Comparison of ENCODE assay signal across 14 cellular contexts in the genomic region with DNA sequence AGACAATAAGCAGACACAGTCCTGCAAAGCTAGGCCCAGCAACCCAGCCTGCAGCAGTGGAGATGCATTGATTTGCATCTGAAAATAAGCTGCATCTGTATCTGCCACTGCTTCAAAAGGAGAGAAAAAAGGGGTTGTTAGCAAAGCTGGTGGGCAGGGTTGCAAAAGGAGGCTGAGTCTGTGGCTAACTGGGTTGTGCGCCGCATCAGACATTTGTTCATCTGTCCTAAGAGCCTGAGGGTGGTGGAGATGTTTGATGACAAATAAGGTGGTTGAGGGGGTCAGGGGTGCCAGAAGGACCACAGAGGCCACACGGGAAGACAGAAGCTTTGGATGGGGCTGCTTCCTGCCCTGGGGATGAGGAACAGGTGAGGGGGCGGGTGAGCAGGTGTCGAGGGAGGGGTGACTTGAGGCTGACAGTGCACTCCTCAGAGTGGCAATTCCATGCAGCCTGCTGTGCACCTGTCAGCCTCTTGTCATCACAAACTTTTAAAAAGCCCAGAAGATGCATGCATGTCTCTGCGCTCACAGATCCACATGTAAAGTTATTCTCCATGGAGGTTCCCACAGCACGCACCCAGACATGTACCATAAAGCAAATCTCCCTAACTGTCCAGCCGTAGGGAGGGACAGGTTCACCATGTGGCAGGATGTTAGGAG. TPM values are rescaled to one million over a fixed set of nuclear protein-coding genes. Genes with fewer than 3 reads are reported as not detected.
DNase-seq lines count a peak whose midpoint lies in the region; ATAC-seq and TF ChIP-seq lines count a peak whose summit lies in the region.
"Had no signal": no experiment of that assay in that cellular context is flagged by ENCODE, and none has a peak within 500 bp of the region (broad histone marks: within the 10 kb centered on the region; RNA-seq: fewer than 3 reads in every experiment).

No MANE protein-coding gene starts in this region.

- DNase-seq in activated CD8-positive, alpha-beta memory T cell treated with anti-CD3 and anti-CD28 coated beads for 24 hours: peak; percentile 40
- no peak for DNase-seq in activated CD8-positive, alpha-beta memory T cell treated with anti-CD3 and anti-CD28 coated beads, Interleukin-2, amount 10 ng/mL, durations not matched to agents 7 days and 5 days
- DNase-seq in colonic mucosa: peak; percentile 15
- DNase-seq in NCI-H1105 treated with DMSO at 0.1 percent for 48 hours (lab: John Stamatoyannopoulos, UW): no peak
- no peak for DNase-seq in NCI-H69 (lab: John Stamatoyannopoulos, UW)
- no peak for DNase-seq in prostate gland (ENCODE audit: low spot score)
- DNase-seq: C1 segment of cervical spinal cord, Caco-2, DMS153, NCI-H1436 treated with DMSO at 0.1 percent for 48 hours, NCI-H2029 treated with DMSO at 0.1 percent for 48 hours, NCI-H345 had no signal

- intact Hi-C loops in colonic mucosa (cut with DNase I) (no loop called here), prostate gland (cut with DNase I) (no loop called here)

- TF ChIP-seq RAD21 in neural cell (conservative IDR thresholded peaks at IDR 0.05): no peak

- peak; percentile 72 for TF ChIP-seq EP300 in neural cell (conservative IDR thresholded peaks at IDR 0.05; ENCODE audit: poor library complexity, severe bottlenecking)

- peaks cover 27% of the 10 kb centered on the region for H3K4me1 Mint-ChIP-seq in activated CD8-positive, alpha-beta memory T cell treated with anti-CD3 and anti-CD28 coated beads, Interleukin-2, amount 10 ng/mL, durations not matched to agents 7 days and 5 days

- no peak for ATAC-seq in activated CD8-positive, alpha-beta memory T cell treated with anti-CD3 and anti-CD28 coated beads, Interleukin-2, amount 10 ng/mL, durations not matched to agents 7 days and 5 days

- H3K27ac ChIP-seq in colonic mucosa (no peak overlapping the region), neural cell (ENCODE audit: low read length) (no peak overlapping the region), prostate gland (no peak overlapping the region)
- H3K27ac ChIP-seq: KMS-11 had no signal

- no peaks in the 10 kb centered on the region for H3K79me2 ChIP-seq in neural cell (replicated peaks; ENCODE audit: insufficient read depth, low read length)

- H3K9ac ChIP-seq in colonic mucosa (ENCODE audit: low read depth in 2 of 2, low read length in 2 of 2) (no peak overlapping the region), neural cell (ENCODE audit: low read length) (no peak overlapping the region)
- H3K9ac ChIP-seq: KMS-11 had no signal

- no peaks in the 10 kb centered on the region for H3K27me3 ChIP-seq in colonic mucosa
- no peaks in the 10 kb centered on the region for H3K27me3 ChIP-seq in neural cell (ENCODE audit: insufficient read depth, low read depth, low read length)
- no peaks in the 10 kb centered on the region for H3K27me3 ChIP-seq in prostate gland (replicated peaks; ENCODE audit: insufficient read depth)

- no peak for TF ChIP-seq POLR2A in prostate gland (IDR thresholded peaks at IDR 0.05)

- H3K27ac Mint-ChIP-seq in activated CD8-positive, alpha-beta memory T cell treated with anti-CD3 and anti-CD28 coated beads, Interleukin-2, amount 10 ng/mL, durations not matched to agents 7 days and 5 days: no peak overlapping the region

- H3K27me3 Mint-ChIP-seq in activated CD8-positive, alpha-beta memory T cell treated with anti-CD3 and anti-CD28 coated beads, Interleukin-2, amount 10 ng/mL, durations not matched to agents 7 days and 5 days: no peaks in the 10 kb centered on the region

- peaks cover 3% of the 10 kb centered on the region for H3K4me1 ChIP-seq in colonic mucosa
- peaks cover 3% of the 10 kb centered on the region for H3K4me1 ChIP-seq in prostate gland (replicated peaks)

- no peaks in the 10 kb centered on the region for H3K9me2 ChIP-seq in neural cell (ENCODE audit: insufficient read depth, low read length)

- no peaks in the 10 kb centered on the region for H3K9me3 ChIP-seq in colonic mucosa
- H3K9me3 ChIP-seq in neural cell (ENCODE audit: low read length): no peaks in the 10 kb centered on the region
- H3K9me3 ChIP-seq in prostate gland: no peaks in the 10 kb centered on the region
- H3K9me3 ChIP-seq: Caco-2 had no signal

- WGBS in prostate gland: 92% methylated on average over 8 of the region's 8 CpGs

- H3K4me3 Mint-ChIP-seq in activated CD8-positive, alpha-beta memory T cell treated with anti-CD3 and anti-CD28 coated beads, Interleukin-2, amount 10 ng/mL, durations not matched to agents 7 days and 5 days: no peak overlapping the region

- CTCF ChIA-PET in activated CD8-positive, alpha-beta memory T cell treated with anti-CD3 and anti-CD28 coated beads, Interleukin-2, amount 10 ng/mL, durations not matched to agents 7 days and 5 days (lab: Charles Lee): interaction anchor here (1.0 to 4.0 kb wide), 2 partner anchors 7 to 93 kb away, joined by 3 to 12 read pairs; no protein-coding TSS in a partner anchor

- H3K9me3 Mint-ChIP-seq in activated CD8-positive, alpha-beta memory T cell treated with anti-CD3 and anti-CD28 coated beads, Interleukin-2, amount 10 ng/mL, durations not matched to agents 7 days and 5 days (ENCODE audit: low read depth): no peaks in the 10 kb centered on the region

- no peaks in the 10 kb centered on the region for H3F3A ChIP-seq in neural cell (ENCODE audit: insufficient read depth, low read length, poor library complexity, severe bottlenecking)

- H3K36me3 ChIP-seq in colonic mucosa: no peaks in the 10 kb centered on the region
- no peaks in the 10 kb centered on the region for H3K36me3 ChIP-seq in neural cell (ENCODE audit: insufficient read depth, low read length)
- H3K36me3 ChIP-seq in prostate gland: no peaks in the 10 kb centered on the region

- no peaks in the 10 kb centered on the region for H4K20me1 ChIP-seq in neural cell (ENCODE audit: insufficient read depth)

- H3K4me3 ChIP-seq in colonic mucosa (no peak overlapping the region), neural cell (ENCODE audit: low read length) (no peak overlapping the region), prostate gland (no peak overlapping the region)

- no peaks in the 10 kb centered on the region for H3K36me3 Mint-ChIP-seq in activated CD8-positive, alpha-beta memory T cell treated with anti-CD3 and anti-CD28 coated beads, Interleukin-2, amount 10 ng/mL, durations not matched to agents 7 days and 5 days

- no peak overlapping the region for H3K4me2 ChIP-seq in neural cell (ENCODE audit: low read length)
- H3K4me2 ChIP-seq: KMS-11 had no signal

- H2AFZ ChIP-seq in neural cell (ENCODE audit: low read depth, low read length): no peak overlapping the region

- TF ChIP-seq CTCF in colonic mucosa (IDR thresholded peaks at IDR 0.05) (no peak), neural cell (IDR thresholded peaks at IDR 0.05; ENCODE audit: poor library complexity, severe bottlenecking) (no peak), prostate gland (IDR thresholded peaks at IDR 0.05) (no peak)

TF ChIP-seq in neural cell, 6 proteins besides CTCF, POLR2A, EP300 and RAD21:
- TF ChIP-seq EZH2 (IDR thresholded peaks at IDR 0.05; ENCODE audit: borderline replicate concordance, insufficient read depth, low read length, poor library complexity, severe bottlenecking): no peak
- TF ChIP-seq REST (IDR thresholded peaks at IDR 0.05; ENCODE audit: borderline replicate concordance): no peak
- TF ChIP-seq TAF1 (IDR thresholded peaks at IDR 0.05; ENCODE audit: low read depth): no peak
- no peak for TF ChIP-seq SMC3 (conservative IDR thresholded peaks at IDR 0.05; ENCODE audit: poor library complexity)
- peak; percentile 59 for TF ChIP-seq POLR2AphosphoS5 (IDR thresholded peaks at IDR 0.05)
- peak; percentile 57 for TF ChIP-seq MXI1 (conservative IDR thresholded peaks at IDR 0.05; ENCODE audit: poor library complexity, severe bottlenecking)

RNA-seq across cellular contexts. Expression of gene WSB1, which starts 35.4 kb away (rescaled TPM):
- total RNA-seq in activated CD8-positive, alpha-beta memory T cell treated with anti-CD3 and anti-CD28 coated beads, Interleukin-2, amount 10 ng/mL, durations not matched to agents 7 days and 5 days: 100 to 1,000 TPM; 109 to 177 TPM
- total RNA-seq in colonic mucosa (100 to 1,000 TPM in 1 of 2 donors, 10 to 100 TPM in 1; 94.2 to 150 TPM), prostate gland (100 to 1,000 TPM in 1 of 2 donors, 10 to 100 TPM in 1; 45.7 to 116 TPM)
- 1,828 and 1,855 TPM in 2 replicates for polyA plus RNA-seq in neural cell
- 502 and 541 TPM in 2 replicates for polyA minus RNA-seq in neural cell

Comparison
In these comparisons a context has a peak if more than half of its experiments do, and no peak if none do; other contexts are left out.
1. DNase-seq: peak in activated CD8-positive, alpha-beta memory T cell treated with anti-CD3 and anti-CD28 coated beads for 24 hours (single experiment) and colonic mucosa (single experiment); none in activated CD8-positive, alpha-beta memory T cell treated with anti-CD3 and anti-CD28 coated beads, Interleukin-2, amount 10 ng/mL, durations not matched to agents 7 days and 5 days (single experiment), NCI-H1105 treated with DMSO at 0.1 percent for 48 hours (single experiment), NCI-H69 (single experiment) and prostate gland (single experiment).